ENCODE assay signal across 8 cellular contexts in genomic region chr6:27757307-27757706, GRCh38.
DNase-seq lines count a peak whose midpoint lies in the region; ATAC-seq and TF ChIP-seq lines count a peak whose summit lies in the region.

No MANE protein-coding gene starts in this region.

- H3K4me3 ChIP-seq in foreskin fibroblast (ENCODE audit: low read depth in 1 of 2, low read length in 2 of 2), result peak overlapping the region; percentile 28 to 33

- no peak for ATAC-seq in GM19463 (IDR thresholded peaks at IDR 0.05; ENCODE audit: unreplicated experiment)

- DNase-seq in NCI-H1105 (lab: John Stamatoyannopoulos, UW) (peak; percentile 34), NCI-H1105 treated with DMSO at 0.1 percent for 48 hours (lab: John Stamatoyannopoulos, UW) (no peak), activated T-cell treated with anti-CD3 and anti-CD28 coated beads for 4 hours (peak; percentile 33), foreskin fibroblast (peak; percentile 2 to 12), NCI-H2171 treated with DMSO at 0.1 percent for 48 hours (lab: John Stamatoyannopoulos, UW) (no peak), NCI-H1417 (lab: John Stamatoyannopoulos, UW) (no peak)
- peak; percentile 57 for DNase-seq in stimulated activated CD4-positive, alpha-beta T cell treated with anti-CD3 and anti-CD28 coated beads, Interleukin-12 subunit alpha, Interleukin-12 subunit beta, amount 100 ng/mL, for 4 hours

- TF ChIP-seq CTCF in foreskin fibroblast (IDR thresholded peaks at IDR 0.05; ENCODE audit: low read depth, low read length), result no peak

Comparison
In these comparisons a context has a peak if more than half of its experiments do, and no peak if none do; other contexts are left out.
1. DNase-seq: peak in NCI-H1105 (single experiment), activated T-cell treated with anti-CD3 and anti-CD28 coated beads for 4 hours (single experiment), foreskin fibroblast (2 of 2) and stimulated activated CD4-positive, alpha-beta T cell treated with anti-CD3 and anti-CD28 coated beads, Interleukin-12 subunit alpha, Interleukin-12 subunit beta, amount 100 ng/mL, for 4 hours (single experiment); none in NCI-H1105 treated with DMSO at 0.1 percent for 48 hours (single experiment), NCI-H2171 treated with DMSO at 0.1 percent for 48 hours (single experiment) and NCI-H1417 (0 of 3).